In genomic region chr19:10719466-10719961, GRCh38 we compare ENCODE assay signal across 8 cellular contexts. TPM values are rescaled to one million over a fixed set of nuclear protein-coding genes. Genes with fewer than 3 reads are reported as not detected.
A peak's percentile ranks its signal among the peaks of the same experiment; 100 is the strongest.
DNase-seq lines count a peak whose midpoint lies in the region; ATAC-seq and TF ChIP-seq lines count a peak whose summit lies in the region.

No MANE protein-coding gene starts in this region.

- no peaks in the 10 kb centered on the region for H3K27me3 ChIP-seq in endodermal cell (ENCODE audit: control insufficient read depth, insufficient read depth, low read length, poor library complexity, severe bottlenecking)
- no peaks in the 10 kb centered on the region for H3K27me3 ChIP-seq in parathyroid adenoma (ENCODE audit: control insufficient read depth, insufficient read depth, low read length)

- H3K4me1 Mint-ChIP-seq in endodermal cell: peaks cover 15% of the 10 kb centered on the region

- H3K36me3 ChIP-seq in endodermal cell (ENCODE audit: control insufficient read depth, insufficient read depth, low read length): peaks cover 7% of the 10 kb centered on the region
- H3K36me3 ChIP-seq in parathyroid adenoma (ENCODE audit: control insufficient read depth, insufficient read depth, low read length): no peaks in the 10 kb centered on the region

- H3K79me2 ChIP-seq in parathyroid adenoma: peaks cover 56% of the 10 kb centered on the region

- peak overlapping the region; percentile 89 for H3K4me2 ChIP-seq in parathyroid adenoma (ENCODE audit: low read length)

- no peak for TF ChIP-seq CTCF in endodermal cell (conservative IDR thresholded peaks at IDR 0.05)
- no peak for TF ChIP-seq CTCF in parathyroid adenoma (IDR thresholded peaks at IDR 0.05)

- no peak overlapping the region for H3K27ac ChIP-seq in endodermal cell (ENCODE audit: low read depth, low read length)
- H3K27ac ChIP-seq in parathyroid adenoma: peak overlapping the region; percentile 78

- H3K4me3 Mint-ChIP-seq in endodermal cell: peak overlapping the region; percentile 92

- H2AFZ ChIP-seq in parathyroid adenoma: no peak overlapping the region

- DNase-seq in endodermal cell: no peak
- no peak for DNase-seq in HuH-7.5 (ENCODE audit: low spot score)
- DNase-seq in GM03348 (ENCODE audit: low spot score): no peak
- no peak for DNase-seq in stimulated activated CD8-positive, alpha-beta memory T cell treated with anti-CD3 and anti-CD28 coated beads, Interleukin-4, amount 100 ng/mL, for 48 hours

- H3K9me3 Mint-ChIP-seq in endodermal cell: no peaks in the 10 kb centered on the region

- H3K9me3 ChIP-seq in endodermal cell (ENCODE audit: control insufficient read depth, low read length) (no peaks in the 10 kb centered on the region), parathyroid adenoma (ENCODE audit: control insufficient read depth, low read length) (no peaks in the 10 kb centered on the region)

- WGBS in endodermal cell (ENCODE audit: insufficient coverage in 1 of 2, insufficient read length in 1 of 2), 2 experiments: 88 to 100% methylated on average over 2 to 5 of the region's 5 CpGs

- H3K4me1 ChIP-seq in endodermal cell (ENCODE audit: control insufficient read depth, insufficient read depth, low read length): peaks cover 7% of the 10 kb centered on the region
- peaks cover 8% of the 10 kb centered on the region for H3K4me1 ChIP-seq in parathyroid adenoma

- peak overlapping the region; percentile 82 for H3K9ac ChIP-seq in endodermal cell (ENCODE audit: extremely low read depth, low read length, poor library complexity, severe bottlenecking)
- no peak overlapping the region for H3K9ac ChIP-seq in parathyroid adenoma

- H3K27ac Mint-ChIP-seq in endodermal cell: peak overlapping the region; percentile 31

- peaks cover 7% of the 10 kb centered on the region for H3K36me3 Mint-ChIP-seq in endodermal cell (ENCODE audit: low read depth)

- no peak for ATAC-seq in HG03135 (IDR thresholded peaks at IDR 0.05; ENCODE audit: unreplicated experiment)

- H3K27me3 Mint-ChIP-seq in endodermal cell (ENCODE audit: insufficient read depth): no peaks in the 10 kb centered on the region

- H3K4me3 ChIP-seq in GM08714 (ENCODE audit: low read length) (peak overlapping the region; percentile 84; the same call in 1 of the 2 replicates), endodermal cell (ENCODE audit: low read length) (peak overlapping the region; percentile 91), parathyroid adenoma (ENCODE audit: low read depth, low read length) (peak overlapping the region; percentile 92)

TF ChIP-seq in PFSK-1, 5 proteins besides CTCF, POLR2A, EP300 and RAD21:
- TF ChIP-seq SIN3A (IDR thresholded peaks at IDR 0.05; ENCODE audit: borderline replicate concordance, insufficient read depth, low read length) (peak; percentile 60; the same call in 1 of the 2 replicates), TAF1 (IDR thresholded peaks at IDR 0.05; ENCODE audit: borderline replicate concordance, insufficient read depth, low read length) (no peak), POLR2AphosphoS5 (IDR thresholded peaks at IDR 0.05; ENCODE audit: low read depth, low read length) (no peak)

RNA-seq across cellular contexts. Expression of gene DNM2, which starts 1.6 kb away (rescaled TPM):
- 265 TPM for polyA plus RNA-seq in PFSK-1 (2012; ENCODE audit: insufficient read length, low read depth)
- 100 to 1,000 TPM; 118 to 136 TPM for total RNA-seq in endodermal cell
- polyA plus RNA-seq in endodermal cell (2013, experiment 1 of 2): 79.4 TPM
- 78.8 TPM for polyA plus RNA-seq in endodermal cell (2013, experiment 2 of 2)

RNA-seq across cellular contexts. Expression of gene QTRT1, which starts 18.3 kb away (rescaled TPM):
- polyA plus RNA-seq in PFSK-1 (2012; ENCODE audit: insufficient read length, low read depth): 120 TPM
- 10 to 100 TPM; 36.8 to 40.0 TPM for total RNA-seq in endodermal cell
- 30.3 TPM for polyA plus RNA-seq in endodermal cell (2013, experiment 1 of 2)
- polyA plus RNA-seq in endodermal cell (2013, experiment 2 of 2): 30.3 TPM
